Comparison of ENCODE assay signal across 18 cellular contexts in the genomic region with DNA sequence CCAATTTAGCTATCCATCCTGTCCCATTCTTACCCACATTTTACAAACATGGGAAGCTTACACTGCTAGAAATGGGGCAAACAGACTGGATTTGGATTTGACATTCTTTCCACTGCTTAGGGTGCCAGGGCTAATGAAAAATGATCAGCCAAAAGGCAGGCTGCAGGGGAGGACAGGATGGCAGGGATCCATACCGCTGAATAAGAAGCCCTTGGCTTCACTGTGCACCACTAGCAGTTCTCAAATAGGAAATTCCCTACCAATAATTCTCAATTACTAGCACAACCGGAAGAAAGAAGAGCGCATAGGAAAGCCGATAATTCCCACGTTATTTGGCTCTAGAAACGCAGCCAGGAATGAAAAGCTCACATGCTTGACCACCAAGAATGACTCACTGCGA.
DNase-seq lines count a peak whose midpoint lies in the region; TF ChIP-seq lines count a peak whose summit lies in the region.
"Had no signal": no experiment of that assay in that cellular context is flagged by ENCODE, and none has a peak within 500 bp of the region (broad histone marks: within the 10 kb centered on the region; RNA-seq: fewer than 3 reads in every experiment).

No MANE protein-coding gene starts in this region.

- no peaks in the 10 kb centered on the region for H3K36me3 ChIP-seq in esophagus muscularis mucosa
- H3K36me3 ChIP-seq in Karpas-422 (ENCODE audit: insufficient read depth, low read length), result no peaks in the 10 kb centered on the region
- H3K36me3 ChIP-seq: BLaER1 had no signal

- H3K27me3 ChIP-seq in esophagus muscularis mucosa (no peaks in the 10 kb centered on the region), Karpas-422 (ENCODE audit: low read length) (no peaks in the 10 kb centered on the region)
- H3K27me3 ChIP-seq: BLaER1 had no signal

- H2AFZ ChIP-seq in Karpas-422 (ENCODE audit: low read length), result no peak overlapping the region

- H3K9me3 ChIP-seq in esophagus muscularis mucosa (no peaks in the 10 kb centered on the region), Karpas-422 (ENCODE audit: low read length) (no peaks in the 10 kb centered on the region)
- H3K9me3 ChIP-seq: A549, BLaER1 had no signal

- 63% methylated on average over 7 of the region's 7 CpGs for WGBS in esophagus muscularis mucosa

- DNase-seq in G401 (ENCODE audit: low spot score) (peak; percentile 72), NCI-H446 treated with DMSO at 0.1 percent for 48 hours (lab: John Stamatoyannopoulos, UW) (peak; percentile 54), esophagus muscularis mucosa (ENCODE audit: extremely low spot score) (no peak), pons (ENCODE audit: low spot score) (peak; percentile 62), NCI-H2171 treated with DMSO at 0.1 percent for 48 hours (lab: John Stamatoyannopoulos, UW) (no peak), Karpas-422 (no peak), superior temporal gyrus (ENCODE audit: extremely low spot score) (no peak)
- DNase-seq in activated T-cell treated with anti-CD3 and anti-CD28 coated beads, Interleukin-2, amount 50 U/mL, for 1 hour, result no peak
- DNase-seq: CD4-positive, alpha-beta T cell; GOT3; HCEC 1CT; KG1; NCI-H1417 treated with DMSO at 0.1 percent for 48 hours; NCI-H187; NCI-H524; OCI-M1 had no signal

- intact Hi-C loops in esophagus muscularis mucosa (cut with DNase I), result no loop called here

- in situ Hi-C loops in G401 (cut with HindIII; ENCODE audit: low sequenced_read_pairs), result no loop called here

- no peak overlapping the region for H3K4me2 ChIP-seq in Karpas-422 (ENCODE audit: low read depth, low read length, poor library complexity, severe bottlenecking)
- H3K4me2 ChIP-seq: A549, BLaER1 had no signal

- H3K4me1 ChIP-seq in esophagus muscularis mucosa, result peaks cover 6 to 23% (median 14%) of the 10 kb centered on the region in 4 donors
- H3K4me1 ChIP-seq in Karpas-422 (ENCODE audit: low read length), result peaks cover 3% of the 10 kb centered on the region
- H3K4me1 ChIP-seq: A549, BLaER1 had no signal

- no peak for TF ChIP-seq EP300 in esophagus muscularis mucosa (IDR thresholded peaks at IDR 0.05)

- no peaks in the 10 kb centered on the region for H4K20me1 ChIP-seq in Karpas-422 (ENCODE audit: insufficient read depth, low read depth, low read length)
- H4K20me1 ChIP-seq: BLaER1 had no signal

- H3K9me2 ChIP-seq in Karpas-422 (replicated peaks; ENCODE audit: insufficient read depth, low read length), result no peaks in the 10 kb centered on the region

- no peaks in the 10 kb centered on the region for H3K79me2 ChIP-seq in Karpas-422 (ENCODE audit: low read length)

- H3K9ac ChIP-seq in Karpas-422 (ENCODE audit: low read length), result no peak overlapping the region
- H3K9ac ChIP-seq: BLaER1 had no signal

- H3K27ac ChIP-seq in esophagus muscularis mucosa (replicated peaks in 1 of 4) (peak overlapping the region in 3 of 4 donors; percentile 21 to 36 (median 32)), Karpas-422 (ENCODE audit: low read length) (no peak overlapping the region)
- H3K27ac ChIP-seq: A549, BLaER1 had no signal

- H3K4me3 ChIP-seq in esophagus muscularis mucosa (no peak overlapping the region), Karpas-422 (ENCODE audit: low read length) (no peak overlapping the region)
- H3K4me3 ChIP-seq: A549, BLaER1 had no signal

- TF ChIP-seq CTCF in esophagus muscularis mucosa (IDR thresholded peaks at IDR 0.05), result no peak

- no peak for TF ChIP-seq POLR2A in esophagus muscularis mucosa (IDR thresholded peaks at IDR 0.05; ENCODE audit: low read depth)

Comparison
In these comparisons a context has a peak if more than half of its experiments do, and no peak if none do; other contexts are left out.
1. DNase-seq: peak in G401 (single experiment), NCI-H446 treated with DMSO at 0.1 percent for 48 hours (single experiment) and pons (single experiment); none in esophagus muscularis mucosa (single experiment), activated T-cell treated with anti-CD3 and anti-CD28 coated beads, Interleukin-2, amount 50 U/mL, for 1 hour (single experiment), NCI-H2171 treated with DMSO at 0.1 percent for 48 hours (single experiment), Karpas-422 (single experiment) and superior temporal gyrus (single experiment).